ENCODE assay signal across 8 cellular contexts in genomic region chr14:54435500-54435981, GRCh38. TPM values are rescaled to one million over a fixed set of nuclear protein-coding genes. Genes with fewer than 3 reads are reported as not detected.
DNase-seq lines count a peak whose midpoint lies in the region; ATAC-seq, FAIRE-seq and TF ChIP-seq lines count a peak whose summit lies in the region.

No MANE protein-coding gene starts in this region.

- H3K27me3 ChIP-seq in BLaER1 (no peaks in the 10 kb centered on the region), endothelial cell of umbilical vein (ENCODE audit: control insufficient read depth in 2 of 2, insufficient read depth in 2 of 2, low read length in 2 of 2) (no peaks in the 10 kb centered on the region), ovary (no peaks in the 10 kb centered on the region)

- BruUV-seq in endothelial cell of umbilical vein (replicated peaks; lab: Mats Ljungman, UMichigan): no TSS peak

- TF ChIP-seq CTCF in endothelial cell of umbilical vein (IDR thresholded peaks at IDR 0.05; ENCODE audit: extremely low read depth in 1 of 2, insufficient read depth in 1 of 2, low read depth in 1 of 2, low read length in 2 of 2): no peak
- no peak for TF ChIP-seq CTCF in ovary (IDR thresholded peaks at IDR 0.05)
- no peak for TF ChIP-seq CTCF in kidney (IDR thresholded peaks at IDR 0.05; ENCODE audit: borderline replicate concordance, extremely low read depth, insufficient read depth)

- peak; percentile 67 for ATAC-seq in GM19351 (IDR thresholded peaks at IDR 0.05; ENCODE audit: unreplicated experiment)

- DNase-seq in NCI-H526 (lab: John Stamatoyannopoulos, UW): peak; percentile 88 to 96
- peak; percentile 84 for DNase-seq in endothelial cell of umbilical vein (ENCODE audit: low read depth, low spot score)
- no peak for DNase-seq in ovary
- no peak for DNase-seq in Kasumi-1 (lab: John Stamatoyannopoulos, UW)
- DNase-seq in kidney: no peak
- no peak for DNase-seq in NCI-H1092 (lab: John Stamatoyannopoulos, UW)

- peak overlapping the region; percentile 14; the same call in 1 of the 2 replicates for H3K4me2 ChIP-seq in BLaER1
- peak overlapping the region; percentile 31 for H3K4me2 ChIP-seq in endothelial cell of umbilical vein (ENCODE audit: insufficient read depth, low read length)

- no peaks in the 10 kb centered on the region for H3K9me1 ChIP-seq in endothelial cell of umbilical vein (replicated peaks; ENCODE audit: control insufficient read depth, extremely low read depth, insufficient read depth, low read length)

- H3K79me2 ChIP-seq in endothelial cell of umbilical vein (ENCODE audit: control insufficient read depth, insufficient read depth, low read length): peaks cover 91% of the 10 kb centered on the region

- H3K9me3 ChIP-seq in BLaER1 (no peaks in the 10 kb centered on the region), endothelial cell of umbilical vein (replicated peaks; ENCODE audit: control insufficient read depth, insufficient read depth, low read length) (no peaks in the 10 kb centered on the region), ovary (no peaks in the 10 kb centered on the region), kidney (ENCODE audit: control insufficient read depth in 1 of 2, low read length in 2 of 2) (no peaks in the 10 kb centered on the region)

- TF ChIP-seq EP300 in ovary (IDR thresholded peaks at IDR 0.05): no peak

- peaks cover 52% of the 10 kb centered on the region for H3K36me3 ChIP-seq in BLaER1
- H3K36me3 ChIP-seq in endothelial cell of umbilical vein (ENCODE audit: control insufficient read depth in 2 of 2, extremely low read depth in 1 of 2, insufficient read depth in 2 of 2, low read length in 2 of 2): peaks cover 2 to 3% of the 10 kb centered on the region in 2 experiments
- no peaks in the 10 kb centered on the region for H3K36me3 ChIP-seq in ovary
- H3K36me3 ChIP-seq in kidney (ENCODE audit: control insufficient read depth in 1 of 2, insufficient read depth in 2 of 2, low read length in 2 of 2): no peaks in the 10 kb centered on the region

- peaks cover 99% of the 10 kb centered on the region for H4K20me1 ChIP-seq in BLaER1
- peaks cover 3% of the 10 kb centered on the region for H4K20me1 ChIP-seq in endothelial cell of umbilical vein (replicated peaks; ENCODE audit: control insufficient read depth, extremely low read depth, insufficient read depth, low read length)

- no peak overlapping the region for H3K27ac ChIP-seq in BLaER1
- peak overlapping the region; percentile 13 for H3K27ac ChIP-seq in endothelial cell of umbilical vein (ENCODE audit: insufficient read depth, low read depth, low read length)
- no peak overlapping the region for H3K27ac ChIP-seq in ovary
- H3K27ac ChIP-seq in kidney (ENCODE audit: low read depth in 2 of 2, low read length in 2 of 2): no peak overlapping the region

- dilution Hi-C loops in endothelial cell of umbilical vein (cut with MboI; ENCODE audit: extremely low pct_ligation_motif_present, low sequenced_read_pairs): no loop called here

- H3K4me1 ChIP-seq in BLaER1 (peaks cover 52% of the 10 kb centered on the region), endothelial cell of umbilical vein (ENCODE audit: control insufficient read depth, extremely low read depth, insufficient read depth, low read length) (peaks cover 24% of the 10 kb centered on the region), ovary (ENCODE audit: insufficient read depth) (peaks cover 8% of the 10 kb centered on the region), kidney (ENCODE audit: control insufficient read depth in 1 of 2, insufficient read depth in 1 of 2, low read depth in 1 of 2, low read length in 2 of 2) (peaks cover 4 to 5% of the 10 kb centered on the region in 2 donors)

- WGBS in ovary, 3 donors: 72 to 84% (median 77%) methylated on average over 4 of the region's 4 CpGs

- no peak overlapping the region for H3K9ac ChIP-seq in BLaER1
- no peak overlapping the region for H3K9ac ChIP-seq in endothelial cell of umbilical vein (replicated peaks; ENCODE audit: extremely low read depth, insufficient read depth, low read length)
- no peak overlapping the region for H3K9ac ChIP-seq in kidney (ENCODE audit: low read length in 2 of 2)

- TF ChIP-seq POLR2A in endothelial cell of umbilical vein (IDR thresholded peaks at IDR 0.05; ENCODE audit: low read depth, low read length) (no peak), ovary (IDR thresholded peaks at IDR 0.05) (no peak)

- intact Hi-C loops in endothelial cell of umbilical vein (cut with micrococcal nuclease) (no loop called here), ovary (cut with DNase I) (no loop called here), kidney (cut with DNase I) (no loop called here)

- CTCF ChIA-PET in endothelial cell of umbilical vein (lab: Charles Lee): interaction anchor here (0.9 to 2.2 kb wide), 6 partner anchors 12 to 382 kb away, joined by 3 to 17 read pairs (median 6); partner anchors contain the start of gene CDKN3

- H2AFZ ChIP-seq in endothelial cell of umbilical vein (ENCODE audit: low read depth, low read length): no peak overlapping the region

- POLR2A ChIA-PET in endothelial cell of umbilical vein (lab: Charles Lee): no interaction called here

- H3K4me3 ChIP-seq in BLaER1: no peak overlapping the region
- no peak overlapping the region for H3K4me3 ChIP-seq in endothelial cell of umbilical vein (replicated peaks in 1 of 3; ENCODE audit: insufficient read depth in 1 of 3, low read depth in 1 of 3, low read length in 3 of 3)
- H3K4me3 ChIP-seq in ovary: no peak overlapping the region
- H3K4me3 ChIP-seq in kidney (ENCODE audit: low read length in 2 of 2): no peak overlapping the region

- FAIRE-seq in endothelial cell of umbilical vein (lab: Jason Lieb, UNC) (peak; percentile 4), kidney (lab: Jason Lieb, UNC) (no peak)

TF ChIP-seq in endothelial cell of umbilical vein, 7 proteins besides CTCF, POLR2A, EP300 and RAD21:
- no peak for TF ChIP-seq EZH2 (IDR thresholded peaks at IDR 0.05; ENCODE audit: borderline replicate concordance, low read depth, low read length, severe bottlenecking)
- peak; percentile 84 for TF ChIP-seq GATA2 (IDR thresholded peaks at IDR 0.05; ENCODE audit: insufficient read depth, insufficient read length, low read depth, low read length)
- no peak for TF ChIP-seq MAX (IDR thresholded peaks at IDR 0.05; ENCODE audit: insufficient read depth, insufficient read length)
- no peak for TF ChIP-seq POLR2AphosphoS5 (IDR thresholded peaks at IDR 0.05; ENCODE audit: insufficient read depth, low read depth, low read length)
- peak; percentile 63 for TF ChIP-seq FOS (IDR thresholded peaks at IDR 0.05; ENCODE audit: borderline replicate concordance, insufficient read depth, low read length)
- peak; percentile 82 for TF ChIP-seq JUN (IDR thresholded peaks at IDR 0.05; ENCODE audit: borderline replicate concordance, insufficient read depth, insufficient read length, low read depth)
- no peak for TF ChIP-seq MYC (IDR thresholded peaks at IDR 0.05; ENCODE audit: low read depth, low read length)

RNA-seq across cellular contexts. Expression of gene CNIH1, which starts 5.6 kb away (rescaled TPM):
- total RNA-seq in endothelial cell of umbilical vein (125 and 137 TPM in 2 replicates), ovary (100 to 1,000 TPM in 1 of 7 donors, 10 to 100 TPM in 6; 53.5 to 101 (median 63.3) TPM), kidney (64.8 TPM)
- polyA plus RNA-seq in endothelial cell of umbilical vein (287 and 328 TPM in 2 replicates), ovary (100 to 1,000 TPM in 1 of 2 donors, 10 to 100 TPM in 1; 67.0 to 203 TPM), kidney (ENCODE audit: insufficient read depth, low read depth, low replicate concordance) (78.3 TPM)
- 214 and 274 TPM in 2 replicates for polyA plus RNA-seq in endothelial cell of umbilical vein (2011; cell fraction: cytosol; rRNA removed)
- polyA plus RNA-seq in endothelial cell of umbilical vein (2011; cell fraction: nucleus; rRNA removed): 46.1 and 71.3 TPM in 2 replicates
- polyA plus RNA-seq in endothelial cell of umbilical vein (2012): 130 and 150 TPM in 2 replicates
- polyA minus RNA-seq in endothelial cell of umbilical vein: 271 and 327 TPM in 2 replicates
- polyA minus RNA-seq in endothelial cell of umbilical vein (2011; cell fraction: cytosol; rRNA and poly(A)+ RNA removed): 114 TPM
- 28.3 and 35.3 TPM in 2 replicates for polyA minus RNA-seq in endothelial cell of umbilical vein (2011; cell fraction: nucleus; rRNA and poly(A)+ RNA removed)

RNA-seq across cellular contexts. Expression of gene CDKN3, which starts 38.7 kb away (rescaled TPM):
- total RNA-seq in endothelial cell of umbilical vein: 52.0 and 53.2 TPM in 2 replicates
- 36.6 and 37.0 TPM in 2 replicates for polyA plus RNA-seq in endothelial cell of umbilical vein
- polyA plus RNA-seq in endothelial cell of umbilical vein (2011; cell fraction: cytosol; rRNA removed): 58.9 and 70.7 TPM in 2 replicates
- polyA plus RNA-seq in endothelial cell of umbilical vein (2011; cell fraction: nucleus; rRNA removed): 19.4 and 24.3 TPM in 2 replicates
- polyA plus RNA-seq in endothelial cell of umbilical vein (2012): 24.0 and 56.6 TPM in 2 replicates
- 12.5 and 14.9 TPM in 2 replicates for polyA minus RNA-seq in endothelial cell of umbilical vein
- 20.1 TPM for polyA minus RNA-seq in endothelial cell of umbilical vein (2011; cell fraction: cytosol; rRNA and poly(A)+ RNA removed)
- 5.3 and 7.8 TPM in 2 replicates for polyA minus RNA-seq in endothelial cell of umbilical vein (2011; cell fraction: nucleus; rRNA and poly(A)+ RNA removed)
- 1 to 10 TPM in 6 of 7 donors, under 1 TPM in 1; 0.56 to 3.1 (median 1.5) TPM for total RNA-seq in ovary
- 1 to 10 TPM; 2.5 to 3.1 TPM for polyA plus RNA-seq in ovary
- 1.2 TPM for total RNA-seq in kidney
- polyA plus RNA-seq in kidney (ENCODE audit: insufficient read depth, low read depth, low replicate concordance): 2.1 TPM

RNA-seq across cellular contexts. Expression of gene GMFB, which starts 53.2 kb away (rescaled TPM):
- 35.5 and 52.0 TPM in 2 replicates for total RNA-seq in endothelial cell of umbilical vein
- polyA plus RNA-seq in endothelial cell of umbilical vein: 6.2 and 10.1 TPM in 2 replicates
- 10.5 and 10.7 TPM in 2 replicates for polyA plus RNA-seq in endothelial cell of umbilical vein (2011; cell fraction: cytosol; rRNA removed)
- 13.0 and 20.4 TPM in 2 replicates for polyA plus RNA-seq in endothelial cell of umbilical vein (2011; cell fraction: nucleus; rRNA removed)
- 22.2 and 34.5 TPM in 2 replicates for polyA plus RNA-seq in endothelial cell of umbilical vein (2012)
- polyA minus RNA-seq in endothelial cell of umbilical vein: 11.9 and 15.9 TPM in 2 replicates
- 9.8 TPM for polyA minus RNA-seq in endothelial cell of umbilical vein (2011; cell fraction: cytosol; rRNA and poly(A)+ RNA removed)
- 26.6 and 28.1 TPM in 2 replicates for polyA minus RNA-seq in endothelial cell of umbilical vein (2011; cell fraction: nucleus; rRNA and poly(A)+ RNA removed)
- total RNA-seq in ovary: 10 to 100 TPM; 29.3 to 65.5 (median 33.8) TPM
- polyA plus RNA-seq in ovary: 10 to 100 TPM; 14.1 to 18.6 TPM
- 53.6 TPM for total RNA-seq in kidney
- polyA plus RNA-seq in kidney (ENCODE audit: insufficient read depth, low read depth, low replicate concordance): 22.7 TPM

Comparison
In these comparisons a context has a peak if more than half of its experiments do, and no peak if none do; other contexts are left out.
1. DNase-seq: peak in NCI-H526 (2 of 2) and endothelial cell of umbilical vein (single experiment); none in ovary (0 of 5), Kasumi-1 (0 of 2), kidney (single experiment) and NCI-H1092 (single experiment).
2. RNA of gene CDKN3, which starts 38.7 kb away (total RNA-seq): 52.0 to 53.2 TPM in endothelial cell of umbilical vein; 0.56 to 3.1 TPM in ovary and 1.2 TPM in kidney (single experiment); every median in the first group is over 10 times any median in the second.